19 cellular contexts compared by ENCODE assay signal in genomic region chr14:42664185-42664584, GRCh38.
DNase-seq lines count a peak whose midpoint lies in the region; ATAC-seq and TF ChIP-seq lines count a peak whose summit lies in the region.
"Had no signal": no experiment of that assay in that cellular context is flagged by ENCODE, and none has a peak within 500 bp of the region (broad histone marks: within the 10 kb centered on the region; RNA-seq: fewer than 3 reads in every experiment).

No MANE protein-coding gene starts in this region.

- H3K27ac Mint-ChIP-seq in WTC11, result no peak overlapping the region
- no peak overlapping the region for H3K27ac Mint-ChIP-seq in activated CD8-positive, alpha-beta T cell treated with anti-CD3 and anti-CD28 coated beads for 36 hours
- H3K27ac Mint-ChIP-seq: B cell; CD4-positive, CD25-positive, alpha-beta regulatory T cell; CD8-positive, alpha-beta T cell; HFFc6 had no signal

- no peak overlapping the region for H4K5ac ChIP-seq in mesendoderm (ENCODE audit: low read length)

- peaks cover 19% of the 10 kb centered on the region for H3K4me1 Mint-ChIP-seq in WTC11
- H3K4me1 Mint-ChIP-seq in activated CD8-positive, alpha-beta T cell treated with anti-CD3 and anti-CD28 coated beads for 36 hours (ENCODE audit: low read depth), result no peaks in the 10 kb centered on the region
- H3K4me1 Mint-ChIP-seq: B cell; CD4-positive, CD25-positive, alpha-beta regulatory T cell had no signal

- CTCF ChIA-PET in WTC11 (lab: Charles Lee), result no interaction called here
- CTCF ChIA-PET in activated CD8-positive, alpha-beta T cell treated with anti-CD3 and anti-CD28 coated beads for 36 hours (lab: Charles Lee), result no interaction called here

- intact Hi-C loops in activated CD8-positive, alpha-beta T cell treated with anti-CD3 and anti-CD28 coated beads for 36 hours (cut with micrococcal nuclease), result no loop called here

- no peak overlapping the region for H2BK120ac ChIP-seq in mesendoderm (ENCODE audit: low read depth, low read length)

- H3K79me2 ChIP-seq in mesendoderm (ENCODE audit: control insufficient read depth, insufficient read depth, low read length), result no peaks in the 10 kb centered on the region

- H3K27me3 ChIP-seq in HUES64 (ENCODE audit: insufficient read depth, low read length) (peaks cover 2% of the 10 kb centered on the region; the same call in 1 of the 2 replicates), mesendoderm (ENCODE audit: insufficient read depth, low read length, poor library complexity) (no peaks in the 10 kb centered on the region)
- H3K27me3 ChIP-seq: BLaER1 had no signal

- DNase-seq in NCI-H146 treated with DMSO at 0.1 percent for 48 hours (lab: John Stamatoyannopoulos, UW; ENCODE audit: unreplicated experiment), result peak; percentile 15
- no peak for DNase-seq in WTC11 (ENCODE audit: low spot score)
- peak; percentile 27 for DNase-seq in mesendoderm
- DNase-seq in NCI-H2196 (lab: John Stamatoyannopoulos, UW; ENCODE audit: unreplicated experiment), result no peak
- DNase-seq in activated CD8-positive, alpha-beta T cell treated with anti-CD3 and anti-CD28 coated beads for 36 hours, result no peak
- DNase-seq in stimulated activated naive CD4-positive, alpha-beta T cell (lab: John Stamatoyannopoulos, UW), result no peak
- DNase-seq in RKO (ENCODE audit: low spot score), result no peak
- DNase-seq: Caco-2; CD4-positive, CD25-positive, alpha-beta regulatory T cell; CD8-positive, alpha-beta T cell; DMS153; DND-41; GOT3; HFFc6 had no signal

- peaks cover 20% of the 10 kb centered on the region for H3K9me3 Mint-ChIP-seq in WTC11
- H3K9me3 Mint-ChIP-seq in activated CD8-positive, alpha-beta T cell treated with anti-CD3 and anti-CD28 coated beads for 36 hours, result peaks cover 5% of the 10 kb centered on the region

- no peak overlapping the region for H3K56ac ChIP-seq in mesendoderm (ENCODE audit: low read length)

- no peak overlapping the region for H3K4me3 Mint-ChIP-seq in WTC11
- H3K4me3 Mint-ChIP-seq in activated CD8-positive, alpha-beta T cell treated with anti-CD3 and anti-CD28 coated beads for 36 hours, result no peak overlapping the region
- H3K4me3 Mint-ChIP-seq: B cell; CD4-positive, CD25-positive, alpha-beta regulatory T cell; CD8-positive, alpha-beta T cell; HFFc6 had no signal

- no peak overlapping the region for H3K4ac ChIP-seq in mesendoderm (ENCODE audit: low read depth, low read length)

- 29% methylated on average over 1 of the region's 1 CpG for WGBS in HUES64
- no CpG with 5 or more reads among the region's 1 CpG for WGBS in mesendoderm (ENCODE audit: extremely low coverage, insufficient coverage, low lambda C conversion rate)

- no peak overlapping the region for H2BK5ac ChIP-seq in mesendoderm (ENCODE audit: low read length)

- no peaks in the 10 kb centered on the region for H3K79me1 ChIP-seq in mesendoderm (ENCODE audit: low read length)

- H3K4me1 ChIP-seq in HUES64 (ENCODE audit: insufficient read depth, low read length), result no peaks in the 10 kb centered on the region
- no peaks in the 10 kb centered on the region for H3K4me1 ChIP-seq in mesendoderm (ENCODE audit: control insufficient read depth, low read depth, low read length)
- H3K4me1 ChIP-seq: BLaER1, Caco-2 had no signal

- H3K36me3 ChIP-seq in HUES64 (ENCODE audit: insufficient read depth, low read length) (no peaks in the 10 kb centered on the region), mesendoderm (ENCODE audit: control insufficient read depth, insufficient read depth, low read length) (no peaks in the 10 kb centered on the region)
- H3K36me3 ChIP-seq: BLaER1, HAP-1 had no signal

- peaks cover 4% of the 10 kb centered on the region for H3K36me3 Mint-ChIP-seq in WTC11
- no peaks in the 10 kb centered on the region for H3K36me3 Mint-ChIP-seq in activated CD8-positive, alpha-beta T cell treated with anti-CD3 and anti-CD28 coated beads for 36 hours (ENCODE audit: low read depth)
- H3K36me3 Mint-ChIP-seq: CD4-positive, CD25-positive, alpha-beta regulatory T cell; CD8-positive, alpha-beta T cell had no signal

- peaks cover 84% of the 10 kb centered on the region for H3K27me3 Mint-ChIP-seq in WTC11 (ENCODE audit: low read depth)
- H3K27me3 Mint-ChIP-seq in activated CD8-positive, alpha-beta T cell treated with anti-CD3 and anti-CD28 coated beads for 36 hours, result no peaks in the 10 kb centered on the region
- H3K27me3 Mint-ChIP-seq: B cell; CD4-positive, CD25-positive, alpha-beta regulatory T cell had no signal

- no peaks in the 10 kb centered on the region for H3K9me3 ChIP-seq in HUES64 (ENCODE audit: insufficient read depth, low read depth, low read length)
- H3K9me3 ChIP-seq: BLaER1, Caco-2, HAP-1 had no signal

- no peak overlapping the region for H2AK5ac ChIP-seq in mesendoderm (ENCODE audit: low read length)

- ATAC-seq in WTC11, result peak; percentile 72
- no peak for ATAC-seq in activated CD8-positive, alpha-beta T cell treated with anti-CD3 and anti-CD28 coated beads for 36 hours
- ATAC-seq: CD8-positive, alpha-beta T cell had no signal

- H3K23ac ChIP-seq in mesendoderm (ENCODE audit: low read length), result no peak overlapping the region

- no peak overlapping the region for H3K18ac ChIP-seq in mesendoderm (ENCODE audit: low read length)

- H2BK15ac ChIP-seq in mesendoderm (replicated peaks; ENCODE audit: low read depth), result no peak overlapping the region

- POLR2A ChIA-PET in WTC11 (lab: Charles Lee), result no interaction called here
- POLR2A ChIA-PET in activated CD8-positive, alpha-beta T cell treated with anti-CD3 and anti-CD28 coated beads for 36 hours (lab: Charles Lee), result no interaction called here

- no peak overlapping the region for H4K8ac ChIP-seq in mesendoderm (ENCODE audit: low read depth, low read length)

- no peak overlapping the region for H3K4me2 ChIP-seq in mesendoderm (ENCODE audit: low read length)
- H3K4me2 ChIP-seq: BLaER1 had no signal

- H3K27ac ChIP-seq in HUES64 (ENCODE audit: low read depth, low read length) (peak overlapping the region; percentile 63; the same call in 1 of the 2 replicates), mesendoderm (ENCODE audit: low read depth, low read length) (no peak overlapping the region)
- H3K27ac ChIP-seq: BLaER1, C4-2B had no signal

- TF ChIP-seq CTCF in WTC11 (IDR thresholded peaks at IDR 0.05), result no peak
- TF ChIP-seq CTCF in activated CD8-positive, alpha-beta T cell treated with anti-CD3 and anti-CD28 coated beads for 36 hours (IDR thresholded peaks at IDR 0.05), result no peak

- H3K9ac ChIP-seq in HUES64 (ENCODE audit: low read depth, low read length), result no peak overlapping the region
- no peak overlapping the region for H3K9ac ChIP-seq in mesendoderm (ENCODE audit: low read length)
- H3K9ac ChIP-seq: BLaER1 had no signal

- H3K4me3 ChIP-seq in HUES64 (ENCODE audit: low read length) (no peak overlapping the region), mesendoderm (ENCODE audit: low read length) (no peak overlapping the region)
- H3K4me3 ChIP-seq: BLaER1, HAP-1 had no signal

TF ChIP-seq in WTC11, 78 proteins besides CTCF, POLR2A, EP300 and RAD21:
- TF ChIP-seq, protein P1, sequence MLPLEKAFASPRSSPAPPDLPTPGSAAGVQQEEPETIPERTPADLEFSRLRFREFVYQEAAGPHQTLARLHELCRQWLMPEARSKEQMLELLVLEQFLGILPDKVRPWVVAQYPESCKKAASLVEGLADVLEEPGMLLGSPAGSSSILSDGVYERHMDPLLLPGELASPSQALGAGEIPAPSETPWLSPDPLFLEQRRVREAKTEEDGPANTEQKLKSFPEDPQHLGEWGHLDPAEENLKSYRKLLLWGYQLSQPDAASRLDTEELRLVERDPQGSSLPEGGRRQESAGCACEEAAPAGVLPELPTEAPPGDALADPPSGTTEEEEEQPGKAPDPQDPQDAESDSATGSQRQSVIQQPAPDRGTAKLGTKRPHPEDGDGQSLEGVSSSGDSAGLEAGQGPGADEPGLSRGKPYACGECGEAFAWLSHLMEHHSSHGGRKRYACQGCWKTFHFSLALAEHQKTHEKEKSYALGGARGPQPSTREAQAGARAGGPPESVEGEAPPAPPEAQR (CRISPR knock-in tag; IDR thresholded peaks at IDR 0.05), result no peak
- no peak for TF ChIP-seq ATF2 (CRISPR knock-in tag; IDR thresholded peaks at IDR 0.05; ENCODE audit: borderline replicate concordance, low read depth)
- TF ChIP-seq, protein P2, sequence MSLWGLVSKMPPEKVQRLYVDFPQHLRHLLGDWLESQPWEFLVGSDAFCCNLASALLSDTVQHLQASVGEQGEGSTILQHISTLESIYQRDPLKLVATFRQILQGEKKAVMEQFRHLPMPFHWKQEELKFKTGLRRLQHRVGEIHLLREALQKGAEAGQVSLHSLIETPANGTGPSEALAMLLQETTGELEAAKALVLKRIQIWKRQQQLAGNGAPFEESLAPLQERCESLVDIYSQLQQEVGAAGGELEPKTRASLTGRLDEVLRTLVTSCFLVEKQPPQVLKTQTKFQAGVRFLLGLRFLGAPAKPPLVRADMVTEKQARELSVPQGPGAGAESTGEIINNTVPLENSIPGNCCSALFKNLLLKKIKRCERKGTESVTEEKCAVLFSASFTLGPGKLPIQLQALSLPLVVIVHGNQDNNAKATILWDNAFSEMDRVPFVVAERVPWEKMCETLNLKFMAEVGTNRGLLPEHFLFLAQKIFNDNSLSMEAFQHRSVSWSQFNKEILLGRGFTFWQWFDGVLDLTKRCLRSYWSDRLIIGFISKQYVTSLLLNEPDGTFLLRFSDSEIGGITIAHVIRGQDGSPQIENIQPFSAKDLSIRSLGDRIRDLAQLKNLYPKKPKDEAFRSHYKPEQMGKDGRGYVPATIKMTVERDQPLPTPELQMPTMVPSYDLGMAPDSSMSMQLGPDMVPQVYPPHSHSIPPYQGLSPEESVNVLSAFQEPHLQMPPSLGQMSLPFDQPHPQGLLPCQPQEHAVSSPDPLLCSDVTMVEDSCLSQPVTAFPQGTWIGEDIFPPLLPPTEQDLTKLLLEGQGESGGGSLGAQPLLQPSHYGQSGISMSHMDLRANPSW (CRISPR knock-in tag; conservative IDR thresholded peaks at IDR 0.05; ENCODE audit: low read depth), result no peak

Comparison
In these comparisons a context has a peak if more than half of its experiments do, and no peak if none do; other contexts are left out.
1. DNase-seq: peak in NCI-H146 treated with DMSO at 0.1 percent for 48 hours (single experiment) and mesendoderm (single experiment); none in WTC11 (single experiment), NCI-H2196 (single experiment), activated CD8-positive, alpha-beta T cell treated with anti-CD3 and anti-CD28 coated beads for 36 hours (single experiment), stimulated activated naive CD4-positive, alpha-beta T cell (0 of 6) and RKO (single experiment).